In genomic region chr18:36630917-36631316, GRCh38 we compare ENCODE assay signal across 27 cellular contexts.
"Had no signal": no experiment of that assay in that cellular context is flagged by ENCODE, and none has a peak within 500 bp of the region (broad histone marks: within the 10 kb centered on the region; RNA-seq: fewer than 3 reads in every experiment).

No MANE protein-coding gene starts in this region.

- H3K27ac Mint-ChIP-seq: activated CD4-positive, alpha-beta memory T cell treated with anti-CD3 and anti-CD28 coated beads, Interleukin-2, amount 10 ng/mL, durations not matched to agents 7 days and 5 days; activated CD4-positive, alpha-beta T cell treated with anti-CD3 and anti-CD28 coated beads, Interleukin-2, amount 10 ng/mL, durations not matched to agents 24 days and 14 days; activated T-cell treated with anti-CD3 and anti-CD28 coated beads, Interleukin-2, amount 50 U/mL, for 24 hours; activated T-helper 17 cell treated with anti-CD3 and anti-CD28 coated beads, Interleukin-2, amount 50 U/mL, for 72 hours; naive thymus-derived CD4-positive, alpha-beta T cell; progenitor cell of endocrine pancreas; stimulated activated naive B cell treated with anti-CD40 and anti-IgM and Interleukin-4, amounts not matched to agents 10 μg/mL and 1 μg/mL and 100 μg/mL, for 72 hours; T-helper 1 cell treated with Interleukin-12 subunit alpha and Interleukin-12 subunit beta and Interleukin-4 antibody, amounts not matched to agents 30 μg/mL and 1 μg/mL, for 36 hours had no signal

- H3K4me3 Mint-ChIP-seq: activated CD4-positive, alpha-beta memory T cell treated with anti-CD3 and anti-CD28 coated beads, Interleukin-2, amount 10 ng/mL, durations not matched to agents 7 days and 5 days; activated CD4-positive, alpha-beta T cell treated with anti-CD3 and anti-CD28 coated beads, Interleukin-2, amount 10 ng/mL, durations not matched to agents 24 days and 14 days; activated T-cell treated with anti-CD3 and anti-CD28 coated beads, Interleukin-2, amount 50 U/mL, for 24 hours; activated T-helper 17 cell treated with anti-CD3 and anti-CD28 coated beads, Interleukin-2, amount 50 U/mL, for 72 hours; central memory CD8-positive, alpha-beta T cell; naive thymus-derived CD4-positive, alpha-beta T cell; stimulated activated naive B cell treated with anti-CD40 and anti-IgM and Interleukin-4, amounts not matched to agents 10 μg/mL and 1 μg/mL and 100 μg/mL, for 72 hours; T-helper 1 cell treated with Interleukin-12 subunit alpha and Interleukin-12 subunit beta and Interleukin-4 antibody, amounts not matched to agents 30 μg/mL and 1 μg/mL, for 36 hours had no signal

- H3K27ac ChIP-seq: esophagus muscularis mucosa, foreskin keratinocyte, ovary, suprapubic skin, transverse colon, VCaP had no signal

- H3K36me3 Mint-ChIP-seq: naive thymus-derived CD4-positive, alpha-beta T cell; stimulated activated naive B cell treated with anti-CD40 and anti-IgM and Interleukin-4, amounts not matched to agents 10 μg/mL and 1 μg/mL and 100 μg/mL, for 72 hours had no signal

- H3K36me3 ChIP-seq: esophagus muscularis mucosa, ovary, suprapubic skin, transverse colon had no signal

- H3K4me1 Mint-ChIP-seq: activated CD4-positive, alpha-beta memory T cell treated with anti-CD3 and anti-CD28 coated beads, Interleukin-2, amount 10 ng/mL, durations not matched to agents 7 days and 5 days; activated CD4-positive, alpha-beta T cell treated with anti-CD3 and anti-CD28 coated beads, Interleukin-2, amount 10 ng/mL, durations not matched to agents 24 days and 14 days; activated T-helper 17 cell treated with anti-CD3 and anti-CD28 coated beads, Interleukin-2, amount 50 U/mL, for 72 hours; central memory CD8-positive, alpha-beta T cell; naive thymus-derived CD4-positive, alpha-beta T cell had no signal

- H3K27me3 Mint-ChIP-seq: progenitor cell of endocrine pancreas had no signal

- DNase-seq: activated CD4-positive, alpha-beta memory T cell treated with anti-CD3 and anti-CD28 coated beads, Interleukin-2, amount 10 ng/mL, durations not matched to agents 7 days and 5 days; activated CD4-positive, alpha-beta T cell treated with anti-CD3 and anti-CD28 coated beads, Interleukin-2, amount 10 ng/mL, durations not matched to agents 24 days and 14 days; activated CD8-positive, alpha-beta memory T cell treated with anti-CD3 and anti-CD28 coated beads, Interleukin-2, amount 50 U/mL, for 48 hours; activated gamma-delta T cell treated with Interleukin-2 at 50 U/mL for 16 hours; activated naive CD4-positive, alpha-beta T cell treated with anti-CD3 and anti-CD28 coated beads, Interleukin-2, amount 50 U/mL, for 16 hours; activated T-cell treated with anti-CD3 and anti-CD28 coated beads, Interleukin-2, amount 50 U/mL, for 24 hours; amniotic stem cell; dermis blood vessel endothelial cell; effector CD4-positive, alpha-beta T cell; foreskin keratinocyte; midbrain; naive thymus-derived CD4-positive, alpha-beta T cell; ovary; retina; stimulated activated CD4-positive, alpha-beta T cell treated with anti-CD3 and anti-CD28 coated beads, Interleukin-15, amount 100 ng/mL, for 24 hours; stimulated activated CD4-positive, alpha-beta T cell treated with anti-CD3 and anti-CD28 coated beads, Interleukin-2, amount 100 ng/mL, for 24 hours; stimulated activated naive B cell treated with anti-CD40 and anti-IgM and Interleukin-4, amounts not matched to agents 10 μg/mL and 1 μg/mL and 100 μg/mL, for 72 hours; T-helper 9 cell; transverse colon had no signal

- H3K4me3 ChIP-seq: esophagus muscularis mucosa, ovary, suprapubic skin, transverse colon had no signal

- H3K27me3 ChIP-seq: esophagus muscularis mucosa, foreskin keratinocyte, ovary, suprapubic skin, transverse colon had no signal

- H3K9me3 Mint-ChIP-seq: activated CD4-positive, alpha-beta memory T cell treated with anti-CD3 and anti-CD28 coated beads, Interleukin-2, amount 10 ng/mL, durations not matched to agents 7 days and 5 days; activated CD4-positive, alpha-beta T cell treated with anti-CD3 and anti-CD28 coated beads, Interleukin-2, amount 10 ng/mL, durations not matched to agents 24 days and 14 days; activated T-cell treated with anti-CD3 and anti-CD28 coated beads, Interleukin-2, amount 50 U/mL, for 24 hours; activated T-helper 17 cell treated with anti-CD3 and anti-CD28 coated beads, Interleukin-2, amount 50 U/mL, for 72 hours; central memory CD8-positive, alpha-beta T cell; T-helper 1 cell treated with Interleukin-12 subunit alpha and Interleukin-12 subunit beta and Interleukin-4 antibody, amounts not matched to agents 30 μg/mL and 1 μg/mL, for 36 hours had no signal

- ATAC-seq: activated CD4-positive, CD25-positive, alpha-beta regulatory T cell treated with anti-CD3 and anti-CD28 coated beads, Interleukin-2, amount 50 U/mL, for 24 hours; activated T-helper 17 cell treated with anti-CD3 and anti-CD28 coated beads, Interleukin-2, amount 50 U/mL, for 72 hours; foreskin keratinocyte; naive thymus-derived CD4-positive, alpha-beta T cell; stimulated activated naive B cell treated with anti-CD40 and anti-IgM and Interleukin-4, amounts not matched to agents 10 μg/mL and 1 μg/mL and 100 μg/mL, for 72 hours had no signal

- H3K4me1 ChIP-seq: transverse colon had no signal

- H3K9me3 ChIP-seq: esophagus muscularis mucosa, ovary, suprapubic skin, transverse colon had no signal
